Comparison of ENCODE assay signal across 1 cellular context in the genomic region with DNA sequence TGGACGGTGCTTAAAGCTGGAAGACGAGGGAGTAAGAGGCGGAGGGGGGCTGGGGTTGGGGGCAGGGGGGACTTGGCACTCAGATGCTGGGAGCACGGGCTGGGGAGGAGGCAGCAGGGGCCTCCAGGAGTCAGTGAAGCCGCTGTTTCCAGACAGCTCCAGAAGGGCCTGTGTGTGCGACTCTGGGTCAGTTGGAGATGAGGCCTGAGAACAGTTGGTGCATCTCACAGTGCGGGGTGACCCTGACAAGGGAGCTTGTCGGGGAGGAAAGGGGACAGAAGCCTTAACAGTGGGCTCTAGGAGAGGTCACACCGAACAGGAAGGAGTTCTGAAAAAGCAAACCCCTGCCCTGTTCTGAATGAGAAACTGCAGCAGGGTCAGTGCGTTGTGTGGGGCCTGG.
TF ChIP-seq lines count a peak whose summit lies in the region.

No MANE protein-coding gene starts in this region.

TF ChIP-seq in GM23338, 12 proteins besides CTCF, POLR2A, EP300 and RAD21:
- TF ChIP-seq, protein P1, sequence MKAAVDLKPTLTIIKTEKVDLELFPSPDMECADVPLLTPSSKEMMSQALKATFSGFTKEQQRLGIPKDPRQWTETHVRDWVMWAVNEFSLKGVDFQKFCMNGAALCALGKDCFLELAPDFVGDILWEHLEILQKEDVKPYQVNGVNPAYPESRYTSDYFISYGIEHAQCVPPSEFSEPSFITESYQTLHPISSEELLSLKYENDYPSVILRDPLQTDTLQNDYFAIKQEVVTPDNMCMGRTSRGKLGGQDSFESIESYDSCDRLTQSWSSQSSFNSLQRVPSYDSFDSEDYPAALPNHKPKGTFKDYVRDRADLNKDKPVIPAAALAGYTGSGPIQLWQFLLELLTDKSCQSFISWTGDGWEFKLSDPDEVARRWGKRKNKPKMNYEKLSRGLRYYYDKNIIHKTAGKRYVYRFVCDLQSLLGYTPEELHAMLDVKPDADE (IDR thresholded peaks at IDR 0.05), result no peak
- TF ChIP-seq JUNB (IDR thresholded peaks at IDR 0.05; ENCODE audit: unreplicated experiment), result no peak
- no peak for TF ChIP-seq STAT1 (IDR thresholded peaks at IDR 0.05; ENCODE audit: unreplicated experiment)
- TF ChIP-seq ZNF114 (CRISPR knock-in tag; IDR thresholded peaks at IDR 0.05), result no peak
- TF ChIP-seq, protein P2, sequence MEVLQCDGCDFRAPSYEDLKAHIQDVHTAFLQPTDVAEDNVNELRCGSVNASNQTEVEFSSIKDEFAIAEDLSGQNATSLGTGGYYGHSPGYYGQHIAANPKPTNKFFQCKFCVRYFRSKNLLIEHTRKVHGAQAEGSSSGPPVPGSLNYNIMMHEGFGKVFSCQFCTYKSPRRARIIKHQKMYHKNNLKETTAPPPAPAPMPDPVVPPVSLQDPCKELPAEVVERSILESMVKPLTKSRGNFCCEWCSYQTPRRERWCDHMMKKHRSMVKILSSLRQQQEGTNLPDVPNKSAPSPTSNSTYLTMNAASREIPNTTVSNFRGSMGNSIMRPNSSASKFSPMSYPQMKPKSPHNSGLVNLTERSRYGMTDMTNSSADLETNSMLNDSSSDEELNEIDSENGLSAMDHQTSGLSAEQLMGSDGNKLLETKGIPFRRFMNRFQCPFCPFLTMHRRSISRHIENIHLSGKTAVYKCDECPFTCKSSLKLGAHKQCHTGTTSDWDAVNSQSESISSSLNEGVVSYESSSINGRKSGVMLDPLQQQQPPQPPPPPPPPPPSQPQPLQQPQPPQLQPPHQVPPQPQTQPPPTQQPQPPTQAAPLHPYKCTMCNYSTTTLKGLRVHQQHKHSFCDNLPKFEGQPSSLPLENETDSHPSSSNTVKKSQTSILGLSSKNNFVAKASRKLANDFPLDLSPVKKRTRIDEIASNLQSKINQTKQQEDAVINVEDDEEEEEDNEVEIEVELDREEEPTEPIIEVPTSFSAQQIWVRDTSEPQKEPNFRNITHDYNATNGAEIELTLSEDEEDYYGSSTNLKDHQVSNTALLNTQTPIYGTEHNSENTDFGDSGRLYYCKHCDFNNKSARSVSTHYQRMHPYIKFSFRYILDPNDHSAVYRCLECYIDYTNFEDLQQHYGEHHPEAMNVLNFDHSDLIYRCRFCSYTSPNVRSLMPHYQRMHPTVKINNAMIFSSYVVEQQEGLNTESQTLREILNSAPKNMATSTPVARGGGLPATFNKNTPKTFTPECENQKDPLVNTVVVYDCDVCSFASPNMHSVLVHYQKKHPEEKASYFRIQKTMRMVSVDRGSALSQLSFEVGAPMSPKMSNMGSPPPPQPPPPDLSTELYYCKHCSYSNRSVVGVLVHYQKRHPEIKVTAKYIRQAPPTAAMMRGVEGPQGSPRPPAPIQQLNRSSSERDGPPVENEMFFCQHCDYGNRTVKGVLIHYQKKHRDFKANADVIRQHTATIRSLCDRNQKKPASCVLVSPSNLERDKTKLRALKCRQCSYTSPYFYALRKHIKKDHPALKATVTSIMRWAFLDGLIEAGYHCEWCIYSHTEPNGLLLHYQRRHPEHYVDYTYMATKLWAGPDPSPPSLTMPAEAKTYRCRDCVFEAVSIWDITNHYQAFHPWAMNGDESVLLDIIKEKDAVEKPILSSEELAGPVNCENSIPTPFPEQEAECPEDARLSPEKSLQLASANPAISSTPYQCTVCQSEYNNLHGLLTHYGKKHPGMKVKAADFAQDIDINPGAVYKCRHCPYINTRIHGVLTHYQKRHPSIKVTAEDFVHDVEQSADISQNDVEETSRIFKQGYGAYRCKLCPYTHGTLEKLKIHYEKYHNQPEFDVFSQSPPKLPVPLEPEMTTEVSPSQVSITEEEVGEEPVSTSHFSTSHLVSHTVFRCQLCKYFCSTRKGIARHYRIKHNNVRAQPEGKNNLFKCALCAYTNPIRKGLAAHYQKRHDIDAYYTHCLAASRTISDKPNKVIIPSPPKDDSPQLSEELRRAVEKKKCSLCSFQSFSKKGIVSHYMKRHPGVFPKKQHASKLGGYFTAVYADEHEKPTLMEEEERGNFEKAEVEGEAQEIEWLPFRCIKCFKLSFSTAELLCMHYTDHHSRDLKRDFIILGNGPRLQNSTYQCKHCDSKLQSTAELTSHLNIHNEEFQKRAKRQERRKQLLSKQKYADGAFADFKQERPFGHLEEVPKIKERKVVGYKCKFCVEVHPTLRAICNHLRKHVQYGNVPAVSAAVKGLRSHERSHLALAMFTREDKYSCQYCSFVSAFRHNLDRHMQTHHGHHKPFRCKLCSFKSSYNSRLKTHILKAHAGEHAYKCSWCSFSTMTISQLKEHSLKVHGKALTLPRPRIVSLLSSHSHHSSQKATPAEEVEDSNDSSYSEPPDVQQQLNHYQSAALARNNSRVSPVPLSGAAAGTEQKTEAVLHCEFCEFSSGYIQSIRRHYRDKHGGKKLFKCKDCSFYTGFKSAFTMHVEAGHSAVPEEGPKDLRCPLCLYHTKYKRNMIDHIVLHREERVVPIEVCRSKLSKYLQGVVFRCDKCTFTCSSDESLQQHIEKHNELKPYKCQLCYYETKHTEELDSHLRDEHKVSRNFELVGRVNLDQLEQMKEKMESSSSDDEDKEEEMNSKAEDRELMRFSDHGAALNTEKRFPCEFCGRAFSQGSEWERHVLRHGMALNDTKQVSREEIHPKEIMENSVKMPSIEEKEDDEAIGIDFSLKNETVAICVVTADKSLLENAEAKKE (CRISPR knock-in tag; IDR thresholded peaks at IDR 0.05), result no peak
- no peak for TF ChIP-seq EZH2 (IDR thresholded peaks at IDR 0.05; ENCODE audit: low read depth, unreplicated experiment)
- no peak for TF ChIP-seq POLR2AphosphoS5 (IDR thresholded peaks at IDR 0.05; ENCODE audit: low read depth)
